ENCODE assay signal across 8 cellular contexts in genomic region chr15:81752149-81752942, GRCh38.
DNase-seq lines count a peak whose midpoint lies in the region; ATAC-seq and TF ChIP-seq lines count a peak whose summit lies in the region.

No MANE protein-coding gene starts in this region.

- H3K4me1 ChIP-seq in adrenal gland (replicated peaks in 1 of 2) (peaks cover 0 to 4% of the 10 kb centered on the region in 2 donors), vagina (peaks cover 20% of the 10 kb centered on the region)

- WGBS in adrenal gland, 4 donors: 15 to 28% (median 19%) methylated on average over 5 of the region's 5 CpGs

- POLR2A ChIA-PET in T-cell (lab: Charles Lee): no interaction called here

- no peaks in the 10 kb centered on the region for H3K9me3 Mint-ChIP-seq in activated CD8-positive, alpha-beta memory T cell treated with anti-CD3 and anti-CD28 coated beads, Interleukin-2, amount 10 ng/mL, durations not matched to agents 7 days and 5 days (ENCODE audit: low read depth)
- H3K9me3 Mint-ChIP-seq in T-cell: no peaks in the 10 kb centered on the region

- no peaks in the 10 kb centered on the region for H3K4me1 Mint-ChIP-seq in activated CD8-positive, alpha-beta memory T cell treated with anti-CD3 and anti-CD28 coated beads, Interleukin-2, amount 10 ng/mL, durations not matched to agents 7 days and 5 days
- no peaks in the 10 kb centered on the region for H3K4me1 Mint-ChIP-seq in T-cell

- CTCF ChIA-PET in activated CD8-positive, alpha-beta memory T cell treated with anti-CD3 and anti-CD28 coated beads, Interleukin-2, amount 10 ng/mL, durations not matched to agents 7 days and 5 days (lab: Charles Lee): no interaction called here
- CTCF ChIA-PET in T-cell (lab: Charles Lee): interaction anchor here in 1 of 2 donors (0.7 kb wide), 1 partner anchor 1241 kb away, joined by 4 read pairs; no protein-coding TSS in a partner anchor

- H3K9me3 ChIP-seq in adrenal gland (replicated peaks in 1 of 3): no peaks in the 10 kb centered on the region
- H3K9me3 ChIP-seq in vagina: no peaks in the 10 kb centered on the region

- H3K27me3 ChIP-seq in adrenal gland (peaks cover 11% of the 10 kb centered on the region), vagina (no peaks in the 10 kb centered on the region)

- H3K27ac Mint-ChIP-seq in activated CD8-positive, alpha-beta memory T cell treated with anti-CD3 and anti-CD28 coated beads, Interleukin-2, amount 10 ng/mL, durations not matched to agents 7 days and 5 days: no peak overlapping the region
- H3K27ac Mint-ChIP-seq in T-cell: no peak overlapping the region

- intact Hi-C loops in adrenal gland (cut with DNase I): no loop called here
- intact Hi-C loops in vagina (cut with DNase I): no loop called here

- no peaks in the 10 kb centered on the region for H3K27me3 Mint-ChIP-seq in activated CD8-positive, alpha-beta memory T cell treated with anti-CD3 and anti-CD28 coated beads, Interleukin-2, amount 10 ng/mL, durations not matched to agents 7 days and 5 days
- peaks cover 8 to 17% of the 10 kb centered on the region in 2 donors for H3K27me3 Mint-ChIP-seq in T-cell

- ATAC-seq in HG03520 (IDR thresholded peaks at IDR 0.05; ENCODE audit: unreplicated experiment) (no peak), T-cell (replicated peaks in 1 of 4) (no peak)
- ATAC-seq in activated CD8-positive, alpha-beta memory T cell treated with anti-CD3 and anti-CD28 coated beads, Interleukin-2, amount 10 ng/mL, durations not matched to agents 7 days and 5 days: no peak

- TF ChIP-seq POLR2A in adrenal gland (IDR thresholded peaks at IDR 0.05) (no peak), vagina (IDR thresholded peaks at IDR 0.05) (no peak)

- no peak for TF ChIP-seq CTCF in adrenal gland (IDR thresholded peaks at IDR 0.05)
- TF ChIP-seq CTCF in vagina (IDR thresholded peaks at IDR 0.05): no peak

- no peak overlapping the region for H3K4me3 Mint-ChIP-seq in activated CD8-positive, alpha-beta memory T cell treated with anti-CD3 and anti-CD28 coated beads, Interleukin-2, amount 10 ng/mL, durations not matched to agents 7 days and 5 days
- H3K4me3 Mint-ChIP-seq in T-cell: no peak overlapping the region

- DNase-seq in AG20443 (ENCODE audit: low spot score) (peak; percentile 27), NCI-H187 (lab: John Stamatoyannopoulos, UW) (peak; percentile 68 to 80), adrenal gland (peak; percentile 20 to 71 (median 34)), iris pigment epithelial cell (ENCODE audit: low read depth) (peak; percentile 4), vagina (ENCODE audit: extremely low spot score in 2 of 2) (no peak), T-cell (no peak)
- DNase-seq in activated CD8-positive, alpha-beta memory T cell treated with anti-CD3 and anti-CD28 coated beads, Interleukin-2, amount 10 ng/mL, durations not matched to agents 7 days and 5 days: no peak

- H3K4me3 ChIP-seq in adrenal gland: no peak overlapping the region
- H3K4me3 ChIP-seq in vagina: no peak overlapping the region

- H3K27ac ChIP-seq in adrenal gland (no peak overlapping the region), vagina (peak overlapping the region; percentile 20)

- H3K36me3 ChIP-seq in adrenal gland (replicated peaks in 1 of 2) (no peaks in the 10 kb centered on the region), vagina (no peaks in the 10 kb centered on the region)

- no peaks in the 10 kb centered on the region for H3K36me3 Mint-ChIP-seq in activated CD8-positive, alpha-beta memory T cell treated with anti-CD3 and anti-CD28 coated beads, Interleukin-2, amount 10 ng/mL, durations not matched to agents 7 days and 5 days
- no peaks in the 10 kb centered on the region for H3K36me3 Mint-ChIP-seq in T-cell

Comparison
In these comparisons a context has a peak if more than half of its experiments do, and no peak if none do; other contexts are left out.
1. DNase-seq: peak in AG20443 (single experiment), NCI-H187 (2 of 2), adrenal gland (7 of 7) and iris pigment epithelial cell (single experiment); none in vagina (0 of 2), activated CD8-positive, alpha-beta memory T cell treated with anti-CD3 and anti-CD28 coated beads, Interleukin-2, amount 10 ng/mL, durations not matched to agents 7 days and 5 days (single experiment) and T-cell (0 of 34).